22 cellular contexts compared by ENCODE assay signal in genomic region chr3:20077054-20077453, GRCh38.
"Had no signal": no experiment of that assay in that cellular context is flagged by ENCODE, and none has a peak within 500 bp of the region (broad histone marks: within the 10 kb centered on the region; RNA-seq: fewer than 3 reads in every experiment).

No MANE protein-coding gene starts in this region.

- H3K27ac ChIP-seq: body of pancreas, coronary artery, gastroesophageal sphincter, heart left ventricle, parathyroid adenoma, SK-N-MC had no signal

- H3K4me3 Mint-ChIP-seq: activated naive CD8-positive, alpha-beta T cell treated with anti-CD3 and anti-CD28 coated beads, Interleukin-2, amount 10 ng/mL, durations not matched to agents 7 days and 5 days; naive thymus-derived CD8-positive, alpha-beta T cell; stimulated activated memory B cell treated with anti-CD40 and anti-IgM and Interleukin-4, amounts not matched to agents 10 μg/mL and 1 μg/mL and 100 μg/mL, for 72 hours; T-cell had no signal

- H3K27ac Mint-ChIP-seq: activated naive CD8-positive, alpha-beta T cell treated with anti-CD3 and anti-CD28 coated beads, Interleukin-2, amount 10 ng/mL, durations not matched to agents 7 days and 5 days; stimulated activated memory B cell treated with anti-CD40 and anti-IgM and Interleukin-4, amounts not matched to agents 10 μg/mL and 1 μg/mL and 100 μg/mL, for 72 hours had no signal

- H2AFZ ChIP-seq: parathyroid adenoma had no signal

- H3K9me3 ChIP-seq: body of pancreas, gastroesophageal sphincter, heart left ventricle had no signal

- H3K27me3 Mint-ChIP-seq: activated naive CD8-positive, alpha-beta T cell treated with anti-CD3 and anti-CD28 coated beads, Interleukin-2, amount 10 ng/mL, durations not matched to agents 7 days and 5 days; naive thymus-derived CD8-positive, alpha-beta T cell; stimulated activated memory B cell treated with anti-CD40 and anti-IgM and Interleukin-4, amounts not matched to agents 10 μg/mL and 1 μg/mL and 100 μg/mL, for 72 hours; T-cell had no signal

- DNase-seq: activated CD4-positive, alpha-beta T cell treated with anti-CD3 and anti-CD28 coated beads, Interleukin-2, amount 50 U/mL, for 1 hour; activated naive CD8-positive, alpha-beta T cell treated with anti-CD3 and anti-CD28 coated beads, Interleukin-2, amount 10 ng/mL, durations not matched to agents 7 days and 5 days; amygdala; body of pancreas; central memory CD4-positive, alpha-beta T cell; effector CD8-positive, alpha-beta T cell; heart left ventricle; kidney glomerular epithelial cell; left ventricle myocardium superior; mesenchymal stem cell; naive thymus-derived CD8-positive, alpha-beta T cell; stimulated activated CD4-positive, alpha-beta T cell treated with anti-CD3 and anti-CD28 coated beads, Interleukin-4, amount 100 ng/mL, for 24 hours; T-cell; T-helper 9 cell had no signal

- H3K27me3 ChIP-seq: body of pancreas, gastroesophageal sphincter, heart left ventricle had no signal

- H3K9ac ChIP-seq: parathyroid adenoma had no signal

- H3K9me3 Mint-ChIP-seq: activated naive CD8-positive, alpha-beta T cell treated with anti-CD3 and anti-CD28 coated beads, Interleukin-2, amount 10 ng/mL, durations not matched to agents 7 days and 5 days; naive thymus-derived CD8-positive, alpha-beta T cell; stimulated activated memory B cell treated with anti-CD40 and anti-IgM and Interleukin-4, amounts not matched to agents 10 μg/mL and 1 μg/mL and 100 μg/mL, for 72 hours; T-cell had no signal

- ATAC-seq: activated CD4-positive, CD25-positive, alpha-beta regulatory T cell treated with anti-CD3 and anti-CD28 coated beads, Interleukin-2, amount 50 U/mL, for 24 hours; body of pancreas; esophagus mucosa; gastroesophageal sphincter; heart left ventricle; left ventricle myocardium superior; naive thymus-derived CD8-positive, alpha-beta T cell; sciatic nerve; stimulated activated memory B cell treated with anti-CD40 and anti-IgM and Interleukin-4, amounts not matched to agents 10 μg/mL and 1 μg/mL and 100 μg/mL, for 72 hours; T-cell had no signal

- H3K4me3 ChIP-seq: body of pancreas, coronary artery, gastroesophageal sphincter, heart left ventricle, SK-N-MC had no signal
